ENCODE assay signal across 18 cellular contexts in the genomic region with DNA sequence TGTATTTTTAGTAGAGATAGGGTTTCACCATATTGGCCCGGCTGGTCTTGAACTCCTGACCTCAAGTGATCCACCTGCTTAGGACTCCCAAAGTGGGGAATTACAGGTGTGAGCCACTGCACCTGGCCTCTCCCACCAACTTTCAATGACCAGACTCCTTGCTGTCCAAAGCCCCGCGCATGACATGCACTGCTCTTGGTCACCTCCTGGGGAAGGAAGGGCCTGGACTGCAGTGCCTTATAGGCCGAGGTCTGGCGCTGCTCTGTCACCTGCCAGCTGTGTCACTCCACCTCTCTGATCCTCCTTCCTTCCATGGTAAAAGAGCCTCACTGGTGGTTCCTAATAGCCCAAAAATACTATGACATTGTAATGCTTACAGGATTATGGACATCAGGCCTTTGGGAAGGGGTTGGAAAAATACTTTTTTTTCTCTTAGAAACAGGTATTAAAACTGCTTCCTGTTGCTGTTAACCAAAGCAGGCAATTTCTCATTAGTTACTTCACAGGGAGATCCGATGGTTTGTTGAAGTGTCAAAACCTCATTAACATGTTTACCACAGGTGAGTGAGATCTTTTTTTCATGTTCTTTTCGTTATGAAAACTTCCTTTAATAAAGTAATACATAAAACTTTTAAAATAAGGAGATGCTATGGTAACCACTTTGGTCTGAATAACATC. TPM values are rescaled to one million over a fixed set of nuclear protein-coding genes. Genes with fewer than 3 reads are reported as not detected.
DNase-seq lines count a peak whose midpoint lies in the region; ATAC-seq and TF ChIP-seq lines count a peak whose summit lies in the region.
"Had no signal": no experiment of that assay in that cellular context is flagged by ENCODE, and none has a peak within 500 bp of the region (broad histone marks: within the 10 kb centered on the region; RNA-seq: fewer than 3 reads in every experiment).

No MANE protein-coding gene starts in this region.

- no peak for DNase-seq in activated T-cell treated with anti-CD3 and anti-CD28 coated beads, Interleukin-2, amount 50 U/mL, for 24 hours
- no peak for DNase-seq in activated T-cell treated with anti-CD3 and anti-CD28 coated beads, Interleukin-2, amount 50 U/mL, for 1 hour
- DNase-seq in T-cell (no peak), dorsolateral prefrontal cortex (no peak), cerebellum (ENCODE audit: low spot score) (no peak), NCI-H2196 (lab: John Stamatoyannopoulos, UW; ENCODE audit: unreplicated experiment) (no peak)
- DNase-seq in stimulated activated naive B cell treated with anti-CD40 and anti-IgM and Interleukin-4, amounts not matched to agents 10 μg/mL and 1 μg/mL and 100 μg/mL, for 72 hours, result no peak
- DNase-seq: DMS 273 treated with DMSO at 0.1 percent for 48 hours; KBM-7; NCI-H146; NCI-H510A treated with DMSO at 0.1 percent for 48 hours; ovary; stimulated activated CD4-positive, alpha-beta T cell treated with anti-CD3 and anti-CD28 coated beads, Interleukin-12 subunit alpha, Interleukin-12 subunit beta, amount 100 ng/mL, for 4 hours; T1000 had no signal

- no peaks in the 10 kb centered on the region for H3K27me3 Mint-ChIP-seq in activated T-cell treated with anti-CD3 and anti-CD28 coated beads, Interleukin-2, amount 50 U/mL, for 24 hours
- H3K27me3 Mint-ChIP-seq in T-cell, result no peaks in the 10 kb centered on the region
- H3K27me3 Mint-ChIP-seq in stimulated activated naive B cell treated with anti-CD40 and anti-IgM and Interleukin-4, amounts not matched to agents 10 μg/mL and 1 μg/mL and 100 μg/mL, for 72 hours, result no peaks in the 10 kb centered on the region

- H3K27ac Mint-ChIP-seq in activated T-cell treated with anti-CD3 and anti-CD28 coated beads, Interleukin-2, amount 50 U/mL, for 24 hours, result peak overlapping the region; percentile 95
- H3K27ac Mint-ChIP-seq in T-cell, result peak overlapping the region; percentile 98 to 99
- peak overlapping the region; percentile 91 for H3K27ac Mint-ChIP-seq in stimulated activated naive B cell treated with anti-CD40 and anti-IgM and Interleukin-4, amounts not matched to agents 10 μg/mL and 1 μg/mL and 100 μg/mL, for 72 hours

- H3K27ac ChIP-seq in dorsolateral prefrontal cortex, result peak overlapping the region in 55 of 59 donors; percentile 15 to 91 (median 74)
- H3K27ac ChIP-seq: ovary had no signal

- TF ChIP-seq CTCF in dorsolateral prefrontal cortex (IDR thresholded peaks at IDR 0.05 in 54 of 56, conservative IDR thresholded peaks at IDR 0.05 in 2 of 56; ENCODE audit: low read depth in 1 of 56, partially characterized antibody in 56 of 56), result no peak

- H3K27me3 ChIP-seq in dorsolateral prefrontal cortex, result peaks cover 0 to 25% (median 0%) of the 10 kb centered on the region in 45 donors
- H3K27me3 ChIP-seq: ovary had no signal

- no peaks in the 10 kb centered on the region for H3K9me3 Mint-ChIP-seq in activated T-cell treated with anti-CD3 and anti-CD28 coated beads, Interleukin-2, amount 50 U/mL, for 24 hours
- no peaks in the 10 kb centered on the region for H3K9me3 Mint-ChIP-seq in T-cell
- H3K9me3 Mint-ChIP-seq in stimulated activated naive B cell treated with anti-CD40 and anti-IgM and Interleukin-4, amounts not matched to agents 10 μg/mL and 1 μg/mL and 100 μg/mL, for 72 hours, result peaks cover 0 to 3% of the 10 kb centered on the region in 2 donors

- peak overlapping the region; percentile 55 for H3K4me3 Mint-ChIP-seq in activated T-cell treated with anti-CD3 and anti-CD28 coated beads, Interleukin-2, amount 50 U/mL, for 24 hours
- H3K4me3 Mint-ChIP-seq in T-cell, result peak overlapping the region; percentile 58 to 79 (median 60)
- H3K4me3 Mint-ChIP-seq in stimulated activated naive B cell treated with anti-CD40 and anti-IgM and Interleukin-4, amounts not matched to agents 10 μg/mL and 1 μg/mL and 100 μg/mL, for 72 hours, result peak overlapping the region; percentile 32 to 71

- no peak overlapping the region for H3K4me3 ChIP-seq in dorsolateral prefrontal cortex
- H3K4me3 ChIP-seq: ovary, tibial nerve had no signal

- CTCF ChIA-PET in T-cell (lab: Charles Lee), result interaction anchor here in 1 of 2 donors (1.0 kb wide), 1 partner anchor 88 kb away, joined by 3 read pairs; no protein-coding TSS in a partner anchor

- H3K36me3 Mint-ChIP-seq in activated T-cell treated with anti-CD3 and anti-CD28 coated beads, Interleukin-2, amount 50 U/mL, for 24 hours (ENCODE audit: low read depth), result peaks cover 92% of the 10 kb centered on the region
- peaks cover 47% of the 10 kb centered on the region for H3K36me3 Mint-ChIP-seq in T-cell
- H3K36me3 Mint-ChIP-seq in stimulated activated naive B cell treated with anti-CD40 and anti-IgM and Interleukin-4, amounts not matched to agents 10 μg/mL and 1 μg/mL and 100 μg/mL, for 72 hours, result peaks cover 58 to 79% of the 10 kb centered on the region in 2 donors

- intact Hi-C loops in dorsolateral prefrontal cortex (cut with DNase I), result loop anchor here in 1 of 2 donors (1.0 kb wide), 1 partner anchor 19 kb away; no protein-coding TSS in a partner anchor

- H3K4me1 Mint-ChIP-seq in activated T-cell treated with anti-CD3 and anti-CD28 coated beads, Interleukin-2, amount 50 U/mL, for 24 hours (ENCODE audit: low read depth), result peaks cover 97% of the 10 kb centered on the region
- H3K4me1 Mint-ChIP-seq in T-cell, result peaks cover 95 to 100% (median 96%) of the 10 kb centered on the region in 3 donors
- peaks cover 56 to 91% of the 10 kb centered on the region in 2 donors for H3K4me1 Mint-ChIP-seq in stimulated activated naive B cell treated with anti-CD40 and anti-IgM and Interleukin-4, amounts not matched to agents 10 μg/mL and 1 μg/mL and 100 μg/mL, for 72 hours

- ATAC-seq in T-cell (replicated peaks in 1 of 4), result no peak
- ATAC-seq in stimulated activated naive B cell treated with anti-CD40 and anti-IgM and Interleukin-4, amounts not matched to agents 10 μg/mL and 1 μg/mL and 100 μg/mL, for 72 hours (replicated peaks), result no peak
- no peak for ATAC-seq in HG03039 (IDR thresholded peaks at IDR 0.05; ENCODE audit: unreplicated experiment)

- POLR2A ChIA-PET in T-cell (lab: Charles Lee), result interaction anchor here in 1 of 2 donors (0.6 kb wide), 1 partner anchor 13 kb away, joined by 6 read pairs; no protein-coding TSS in a partner anchor

RNA-seq across cellular contexts. Expression of a gene that starts 35.4 kb away (rescaled TPM):
- under 1 TPM in 3 of 5 donors, not detected in 2; 0.19 to 0.41 (median 0.30) TPM for total RNA-seq in T-cell
- 1 to 10 TPM in 99 of 120 experiments, under 1 TPM in 20, not detected in 1; 0.31 to 8.2 (median 1.8) TPM for total RNA-seq in dorsolateral prefrontal cortex
- total RNA-seq in cerebellum, result not detected
- total RNA-seq: frontal cortex, RPMI7951 had no signal

RNA-seq across cellular contexts. Expression of a gene that starts 42.8 kb away (rescaled TPM):
- 10 to 100 TPM; 30.8 to 36.9 (median 32.1) TPM for total RNA-seq in T-cell
- 10 to 100 TPM; 37.4 to 67.6 (median 52.1) TPM for total RNA-seq in dorsolateral prefrontal cortex
- total RNA-seq in cerebellum, result 8.4 TPM
